ENCODE assay signal across 18 cellular contexts in genomic region chr17:79414063-79414462, GRCh38.
DNase-seq lines count a peak whose midpoint lies in the region; ATAC-seq lines count a peak whose summit lies in the region.
"Had no signal": no experiment of that assay in that cellular context is flagged by ENCODE, and none has a peak within 500 bp of the region (broad histone marks: within the 10 kb centered on the region; RNA-seq: fewer than 3 reads in every experiment).

No MANE protein-coding gene starts in this region.

- peaks cover 13 to 79% (median 62%) of the 10 kb centered on the region in 10 experiments; a peak in 18 of 20 replicates for H3K4me1 ChIP-seq in BLaER1 treated with 17β-estradiol and CSF1 and Interleukin-3, amounts not matched to agents 10 nM and 100 nM
- H3K4me1 ChIP-seq in CD4-positive, alpha-beta memory T cell (ENCODE audit: insufficient read depth, low read length): no peaks in the 10 kb centered on the region
- H3K4me1 ChIP-seq: A549, Caco-2, HAP-1 had no signal

- no peaks in the 10 kb centered on the region for H3K36me3 Mint-ChIP-seq in CD4-positive, alpha-beta memory T cell
- H3K36me3 Mint-ChIP-seq: CD4-positive, CD25-positive, alpha-beta regulatory T cell had no signal

- no peak overlapping the region for H3K27ac Mint-ChIP-seq in CD4-positive, alpha-beta memory T cell
- H3K27ac Mint-ChIP-seq: B cell; CD4-positive, CD25-positive, alpha-beta regulatory T cell had no signal

- CTCF ChIA-PET in CD4-positive, alpha-beta memory T cell (lab: Charles Lee; ENCODE audit: partially characterized antibody): no interaction called here

- peak overlapping the region; percentile 4 to 94 (median 77); a peak in 19 of 22 replicates for H3K4me2 ChIP-seq in BLaER1 treated with 17β-estradiol and CSF1 and Interleukin-3, amounts not matched to agents 10 nM and 100 nM
- H3K4me2 ChIP-seq: A549 had no signal

- H3K36me3 ChIP-seq in BLaER1 treated with 17β-estradiol and CSF1 and Interleukin-3, amounts not matched to agents 10 nM and 100 nM: no peaks in the 10 kb centered on the region
- H3K36me3 ChIP-seq in CD4-positive, alpha-beta memory T cell (ENCODE audit: insufficient read depth, low read length): no peaks in the 10 kb centered on the region
- H3K36me3 ChIP-seq: HAP-1 had no signal

- no peaks in the 10 kb centered on the region for H3K4me1 Mint-ChIP-seq in CD4-positive, alpha-beta memory T cell
- H3K4me1 Mint-ChIP-seq: B cell; CD4-positive, CD25-positive, alpha-beta regulatory T cell had no signal

- H3K4me3 ChIP-seq in BLaER1 treated with 17β-estradiol and CSF1 and Interleukin-3, amounts not matched to agents 10 nM and 100 nM: no peak overlapping the region; a peak in 1 of 20 replicates
- H3K4me3 ChIP-seq in CD4-positive, alpha-beta memory T cell (ENCODE audit: low read length in 2 of 2): no peak overlapping the region
- H3K4me3 ChIP-seq: A549, GM23248, HAP-1 had no signal

- H3K9ac ChIP-seq in BLaER1 treated with 17β-estradiol and CSF1 and Interleukin-3, amounts not matched to agents 10 nM and 100 nM: peak overlapping the region in 2 of 11 experiments; percentile 15 to 38; a peak in 2 of 22 replicates
- H3K9ac ChIP-seq: GM23248 had no signal

- H3K27me3 ChIP-seq in BLaER1 treated with 17β-estradiol and CSF1 and Interleukin-3, amounts not matched to agents 10 nM and 100 nM: peaks cover 0 to 42% (median 18%) of the 10 kb centered on the region in 11 experiments; a peak in 14 of 22 replicates
- no peaks in the 10 kb centered on the region for H3K27me3 ChIP-seq in CD4-positive, alpha-beta memory T cell (ENCODE audit: insufficient read depth, low read length)

- H3K27me3 Mint-ChIP-seq in CD4-positive, alpha-beta memory T cell: peaks cover 9 to 10% of the 10 kb centered on the region in 2 donors
- H3K27me3 Mint-ChIP-seq: CD4-positive, CD25-positive, alpha-beta regulatory T cell had no signal

- H3K9me3 Mint-ChIP-seq in CD4-positive, alpha-beta memory T cell: peaks cover 0 to 1% (median 0%) of the 10 kb centered on the region in 8 donors

- ATAC-seq in HG03045 (IDR thresholded peaks at IDR 0.05; ENCODE audit: unreplicated experiment): no peak
- ATAC-seq: A549, SK-N-SH treated with all-trans-retinoic acid at 6 μM for 48 hours had no signal

- peak overlapping the region in 2 of 11 experiments; percentile 3 to 32; a peak in 2 of 22 replicates for H3K27ac ChIP-seq in BLaER1 treated with 17β-estradiol and CSF1 and Interleukin-3, amounts not matched to agents 10 nM and 100 nM
- H3K27ac ChIP-seq in CD4-positive, alpha-beta memory T cell (ENCODE audit: low read depth, low read length): no peak overlapping the region
- H3K27ac ChIP-seq: GM23248 had no signal

- DNase-seq in NCI-H1105 (lab: John Stamatoyannopoulos, UW) (peak; percentile 36), NCI-H524 treated with DMSO at 0.1 percent for 48 hours (lab: John Stamatoyannopoulos, UW) (peak; percentile 93), cerebellum (ENCODE audit: low spot score) (peak; percentile 63), hepatic stellate cell (ENCODE audit: low spot score) (no peak), UCSD-AML1 (lab: John Stamatoyannopoulos, UW; ENCODE audit: unreplicated experiment) (no peak)
- DNase-seq in CD4-positive, alpha-beta memory T cell: no peak
- DNase-seq: Caco-2; CD4-positive, CD25-positive, alpha-beta regulatory T cell; GM23248; KG1; NCI-H774; NK-92 treated with Interleukin-12 subunit alpha and Interleukin-12 subunit beta, amount 100 ng/mL, for 24 hours had no signal

- no peaks in the 10 kb centered on the region for H3K9me3 ChIP-seq in BLaER1 treated with 17β-estradiol and CSF1 and Interleukin-3, amounts not matched to agents 10 nM and 100 nM (replicated peaks in 1 of 11)
- no peaks in the 10 kb centered on the region for H3K9me3 ChIP-seq in CD4-positive, alpha-beta memory T cell (ENCODE audit: control insufficient read depth in 1 of 2, low read length in 2 of 2)
- H3K9me3 ChIP-seq: A549, Caco-2, HAP-1 had no signal

- no peak overlapping the region for H3K4me3 Mint-ChIP-seq in CD4-positive, alpha-beta memory T cell
- H3K4me3 Mint-ChIP-seq: B cell; CD4-positive, CD25-positive, alpha-beta regulatory T cell had no signal

- intact Hi-C loops in CD4-positive, alpha-beta memory T cell (cut with micrococcal nuclease): no loop called here

- POLR2A ChIA-PET in CD4-positive, alpha-beta memory T cell (lab: Charles Lee; ENCODE audit: partially characterized antibody): no interaction called here

- H4K20me1 ChIP-seq in BLaER1 treated with 17β-estradiol and CSF1 and Interleukin-3, amounts not matched to agents 10 nM and 100 nM: peaks cover 0 to 26% (median 0%) of the 10 kb centered on the region in 11 experiments; a peak in 5 of 22 replicates

Comparison
In these comparisons a context has a peak if more than half of its experiments do, and no peak if none do; other contexts are left out.
1. DNase-seq: peak in NCI-H1105 (single experiment), NCI-H524 treated with DMSO at 0.1 percent for 48 hours (single experiment) and cerebellum (single experiment); none in hepatic stellate cell (single experiment), UCSD-AML1 (single experiment) and CD4-positive, alpha-beta memory T cell (0 of 5).